ENCODE assay signal across 15 cellular contexts in genomic region chr2:71884303-71885042, GRCh38.
DNase-seq lines count a peak whose midpoint lies in the region; ATAC-seq, FAIRE-seq and TF ChIP-seq lines count a peak whose summit lies in the region.
"Had no signal": no experiment of that assay in that cellular context is flagged by ENCODE, and none has a peak within 500 bp of the region (broad histone marks: within the 10 kb centered on the region; RNA-seq: fewer than 3 reads in every experiment).

No MANE protein-coding gene starts in this region.

- H3K9me3 Mint-ChIP-seq in natural killer cell treated with Interleukin-12 subunit alpha and Interleukin-12 subunit beta and Interleukin-15 and Interleukin-18, amount 100 ng/mL, for 72 hours = peaks cover 3% of the 10 kb centered on the region
- H3K9me3 Mint-ChIP-seq: dendritic cell treated with granulocyte-macrophage colony-stimulating factor and Interleukin-4, amounts not matched to agents 40 ng/mL and 50 ng/mL, for 4 days had no signal

- H3K4me1 ChIP-seq in A549 (peaks cover 43% of the 10 kb centered on the region), foreskin keratinocyte (no peaks in the 10 kb centered on the region), prostate gland (replicated peaks) (no peaks in the 10 kb centered on the region)
- H3K4me1 ChIP-seq: Peyer's patch had no signal

- DNase-seq in A549 (ENCODE audit: low read depth in 1 of 2, low spot score in 1 of 2) = peak in 1 of 2 experiments; percentile 45
- DNase-seq in HTR-8/SVneo (ENCODE audit: insufficient read length, low spot score) = no peak
- DNase-seq in amniotic epithelial cell (ENCODE audit: low read depth) = peak; percentile 31
- peak; percentile 40 to 69 for DNase-seq in foreskin keratinocyte
- no peak for DNase-seq in natural killer cell treated with Interleukin-12 subunit alpha and Interleukin-12 subunit beta and Interleukin-15 and Interleukin-18, amount 100 ng/mL, for 72 hours (ENCODE audit: low spot score)
- no peak for DNase-seq in prostate gland (ENCODE audit: low spot score)
- DNase-seq: C1 segment of cervical spinal cord, naive B cell, NCI-H2081 had no signal

- TF ChIP-seq POLR2A in A549 (IDR thresholded peaks at IDR 0.05; ENCODE audit: low read length) (no peak), prostate gland (IDR thresholded peaks at IDR 0.05) (no peak)

- no peaks in the 10 kb centered on the region for H3K4me1 Mint-ChIP-seq in natural killer cell treated with Interleukin-12 subunit alpha and Interleukin-12 subunit beta and Interleukin-15 and Interleukin-18, amount 100 ng/mL, for 72 hours (ENCODE audit: low read depth in 2 of 2)
- H3K4me1 Mint-ChIP-seq: activated T-helper 17 cell treated with anti-CD3 and anti-CD28 coated beads, Interleukin-2, amount 50 U/mL, for 72 hours; naive B cell had no signal

- no peaks in the 10 kb centered on the region for H3K36me3 Mint-ChIP-seq in natural killer cell treated with Interleukin-12 subunit alpha and Interleukin-12 subunit beta and Interleukin-15 and Interleukin-18, amount 100 ng/mL, for 72 hours
- H3K36me3 Mint-ChIP-seq: naive B cell had no signal

- no peak for TF ChIP-seq RAD21 in A549 (conservative IDR thresholded peaks at IDR 0.05 in 1 of 2, IDR thresholded peaks at IDR 0.05 in 1 of 2)

- H3K4me3 ChIP-seq in A549 = no peak overlapping the region
- no peak overlapping the region for H3K4me3 ChIP-seq in prostate gland
- H3K4me3 ChIP-seq: Peyer's patch had no signal

- no peak for TF ChIP-seq CTCF in A549 (IDR thresholded peaks at IDR 0.05)
- TF ChIP-seq CTCF in foreskin keratinocyte (conservative IDR thresholded peaks at IDR 0.05) = no peak
- no peak for TF ChIP-seq CTCF in prostate gland (IDR thresholded peaks at IDR 0.05)

- H3K27me3 Mint-ChIP-seq in natural killer cell treated with Interleukin-12 subunit alpha and Interleukin-12 subunit beta and Interleukin-15 and Interleukin-18, amount 100 ng/mL, for 72 hours = peaks cover 10 to 13% of the 10 kb centered on the region in 2 donors

- H3K27me3 ChIP-seq in foreskin keratinocyte (peaks cover 2% of the 10 kb centered on the region), prostate gland (replicated peaks; ENCODE audit: insufficient read depth) (no peaks in the 10 kb centered on the region)
- H3K27me3 ChIP-seq: Peyer's patch had no signal

- POLR2A ChIA-PET in A549 (lab: Yijun Ruan, JAX) = no interaction called here

- intact Hi-C loops in prostate gland (cut with DNase I) = no loop called here

- FAIRE-seq in A549 (lab: Jason Lieb, UNC) (no peak), HTR-8/SVneo (lab: Jason Lieb, UNC) (peak; percentile 81)

- H3K27ac ChIP-seq in A549 (peak overlapping the region; percentile 67 to 78; a peak in 5 of 6 replicates), foreskin keratinocyte (no peak overlapping the region), prostate gland (no peak overlapping the region)
- H3K27ac ChIP-seq: HL-60, Peyer's patch had no signal

- CTCF ChIA-PET in A549 (lab: Yijun Ruan, JAX) = interaction anchor here (1.8 to 2.6 kb wide), 2 partner anchors 39 to 266 kb away, joined by 7 to 10 read pairs; no protein-coding TSS in a partner anchor

- WGBS in A549 (ENCODE audit: missing lambda C conversion rate) = 76% methylated on average over 7 of the region's 7 CpGs
- WGBS in prostate gland = 78% methylated on average over 7 of the region's 7 CpGs

- H3K4me3 Mint-ChIP-seq in natural killer cell treated with Interleukin-12 subunit alpha and Interleukin-12 subunit beta and Interleukin-15 and Interleukin-18, amount 100 ng/mL, for 72 hours = no peak overlapping the region
- H3K4me3 Mint-ChIP-seq: activated T-helper 17 cell treated with anti-CD3 and anti-CD28 coated beads, Interleukin-2, amount 50 U/mL, for 72 hours; dendritic cell treated with granulocyte-macrophage colony-stimulating factor and Interleukin-4, amounts not matched to agents 40 ng/mL and 50 ng/mL, for 4 days; naive B cell had no signal

- peaks cover 21% of the 10 kb centered on the region for H3K9me3 ChIP-seq in A549
- H3K9me3 ChIP-seq in prostate gland = no peaks in the 10 kb centered on the region
- H3K9me3 ChIP-seq: Peyer's patch had no signal

- H3K36me3 ChIP-seq in prostate gland = no peaks in the 10 kb centered on the region
- H3K36me3 ChIP-seq: Peyer's patch had no signal

- ATAC-seq in A549 (no peak), foreskin keratinocyte (no peak), GM21723 (IDR thresholded peaks at IDR 0.05; ENCODE audit: unreplicated experiment) (no peak), GM18870 (IDR thresholded peaks at IDR 0.05; ENCODE audit: unreplicated experiment) (no peak)
- ATAC-seq in natural killer cell treated with Interleukin-12 subunit alpha and Interleukin-12 subunit beta and Interleukin-15 and Interleukin-18, amount 100 ng/mL, for 72 hours = no peak
- ATAC-seq: activated T-helper 17 cell treated with anti-CD3 and anti-CD28 coated beads, Interleukin-2, amount 50 U/mL, for 72 hours had no signal

- no peak for TF ChIP-seq EP300 in A549 (IDR thresholded peaks at IDR 0.05)

- H3K4me2 ChIP-seq in A549 = peak overlapping the region; percentile 67; the same call in 1 of the 3 replicates

- H3K27ac Mint-ChIP-seq in natural killer cell treated with Interleukin-12 subunit alpha and Interleukin-12 subunit beta and Interleukin-15 and Interleukin-18, amount 100 ng/mL, for 72 hours = no peak overlapping the region
- H3K27ac Mint-ChIP-seq: activated T-helper 17 cell treated with anti-CD3 and anti-CD28 coated beads, Interleukin-2, amount 50 U/mL, for 72 hours; dendritic cell treated with granulocyte-macrophage colony-stimulating factor and Interleukin-4, amounts not matched to agents 40 ng/mL and 50 ng/mL, for 4 days; naive B cell had no signal

TF ChIP-seq in A549, 52 proteins besides CTCF, POLR2A, EP300 and RAD21:
- TF ChIP-seq JUN (IDR thresholded peaks at IDR 0.05) (peak in 1 of 2 experiments; percentile 37; a peak in 1 of 5 replicates), JUNB (IDR thresholded peaks at IDR 0.05) (peak; percentile 51; the same call in 1 of the 2 replicates), HES2 (IDR thresholded peaks at IDR 0.05) (peak; percentile 57; the same call in 1 of the 2 replicates), FOSL2 (IDR thresholded peaks at IDR 0.05) (peak; percentile 26; the same call in 1 of the 2 replicates), FOSL2 (CRISPR knock-in tag; IDR thresholded peaks at IDR 0.05) (no peak)
- TF ChIP-seq, protein P1, sequence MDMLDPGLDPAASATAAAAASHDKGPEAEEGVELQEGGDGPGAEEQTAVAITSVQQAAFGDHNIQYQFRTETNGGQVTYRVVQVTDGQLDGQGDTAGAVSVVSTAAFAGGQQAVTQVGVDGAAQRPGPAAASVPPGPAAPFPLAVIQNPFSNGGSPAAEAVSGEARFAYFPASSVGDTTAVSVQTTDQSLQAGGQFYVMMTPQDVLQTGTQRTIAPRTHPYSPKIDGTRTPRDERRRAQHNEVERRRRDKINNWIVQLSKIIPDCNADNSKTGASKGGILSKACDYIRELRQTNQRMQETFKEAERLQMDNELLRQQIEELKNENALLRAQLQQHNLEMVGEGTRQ (IDR thresholded peaks at IDR 0.05) = no peak

Comparison
In these comparisons a context has a peak if more than half of its experiments do, and no peak if none do; other contexts are left out.
1. DNase-seq: peak in amniotic epithelial cell (single experiment) and foreskin keratinocyte (2 of 2); none in HTR-8/SVneo (single experiment), natural killer cell treated with Interleukin-12 subunit alpha and Interleukin-12 subunit beta and Interleukin-15 and Interleukin-18, amount 100 ng/mL, for 72 hours (single experiment) and prostate gland (single experiment).
2. H3K27ac ChIP-seq: peak in A549 (2 of 2); none in foreskin keratinocyte (single experiment) and prostate gland (0 of 2).